In the genomic region with DNA sequence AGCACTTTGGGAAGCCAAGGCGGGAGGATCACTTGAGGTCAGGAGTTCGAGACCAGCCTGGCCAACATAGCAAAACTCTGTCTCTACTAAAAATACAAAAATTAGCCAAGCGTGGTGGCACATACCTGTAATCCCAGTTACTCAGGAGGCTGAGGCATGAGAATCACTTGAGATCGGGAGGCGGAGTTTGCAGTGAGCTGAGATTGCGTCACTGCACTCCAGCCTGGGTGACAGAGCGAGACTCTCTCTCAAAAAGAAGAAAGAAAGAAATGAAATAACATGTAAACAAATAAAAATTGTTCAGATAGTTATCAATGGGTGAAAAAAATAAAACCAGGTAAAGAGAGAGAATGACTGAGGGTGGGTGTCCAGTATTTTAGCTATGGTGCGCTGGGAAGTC, we compare ENCODE assay signal across 7 cellular contexts.
A peak's percentile ranks its signal among the peaks of the same experiment; 100 is the strongest.
DNase-seq lines count a peak whose midpoint lies in the region; ATAC-seq, FAIRE-seq and TF ChIP-seq lines count a peak whose summit lies in the region.
"Not testable (repeated sequence)": the region's sequence is repeated elsewhere in the genome, so short reads cannot be mapped to it uniquely, and the experiment has no call there.

No MANE protein-coding gene starts in this region.

- not testable (repeated sequence) for H3K4me2 ChIP-seq in A549; keratinocyte (ENCODE audit: control insufficient read depth, extremely low read depth, insufficient read depth, low read depth, low read length)

- intact Hi-C loops in activated CD8-positive, alpha-beta T cell treated with anti-CD3 and anti-CD28 coated beads for 36 hours (cut with micrococcal nuclease): not testable (repeated sequence)

- H3K4me3 ChIP-seq in A549; RWPE2 (ENCODE audit: severe bottlenecking); keratinocyte (ENCODE audit: control insufficient read depth in 2 of 3, extremely low read depth in 1 of 3, insufficient read depth in 2 of 3, low read depth in 1 of 3, low read length in 3 of 3): not testable (repeated sequence)

- H3K4me3 Mint-ChIP-seq in activated CD8-positive, alpha-beta T cell treated with anti-CD3 and anti-CD28 coated beads for 36 hours; activated naive CD8-positive, alpha-beta T cell treated with anti-CD3 and anti-CD28 coated beads, Interleukin-2, amount 50 U/mL, for 24 hours; stimulated activated naive CD8-positive, alpha-beta T cell treated with anti-CD3 and anti-CD28 coated beads, Interleukin-15, Interleukin-2, amounts not matched to agents 100 ng/mL and 50 ng/mL, for 24 hours: not testable (repeated sequence)

- not testable (repeated sequence) for H3K9me3 Mint-ChIP-seq in activated CD8-positive, alpha-beta T cell treated with anti-CD3 and anti-CD28 coated beads for 36 hours; activated naive CD8-positive, alpha-beta T cell treated with anti-CD3 and anti-CD28 coated beads, Interleukin-2, amount 50 U/mL, for 24 hours; stimulated activated naive CD8-positive, alpha-beta T cell treated with anti-CD3 and anti-CD28 coated beads, Interleukin-15, Interleukin-2, amounts not matched to agents 100 ng/mL and 50 ng/mL, for 24 hours

- H3K4me1 ChIP-seq in A549 (peaks cover 49% of the 10 kb centered on the region), RWPE2 (ENCODE audit: insufficient read depth, poor library complexity, severe bottlenecking) (peaks cover 43% of the 10 kb centered on the region), keratinocyte (ENCODE audit: control insufficient read depth, extremely low read depth, insufficient read depth, low read length) (peaks cover 50% of the 10 kb centered on the region)

- not testable (repeated sequence) for H3K27me3 ChIP-seq in RWPE2 (ENCODE audit: insufficient read depth, poor library complexity, severe bottlenecking); keratinocyte (ENCODE audit: control insufficient read depth, extremely low read depth, insufficient read depth, low read length)

- H3K9ac ChIP-seq in keratinocyte (ENCODE audit: control insufficient read depth, extremely low read depth, insufficient read depth, low read length): not testable (repeated sequence)

- H3K9me3 ChIP-seq in A549; RWPE2 (ENCODE audit: severe bottlenecking); keratinocyte (ENCODE audit: control insufficient read depth, low read depth, low read length): not testable (repeated sequence)

- H3K36me3 Mint-ChIP-seq in activated CD8-positive, alpha-beta T cell treated with anti-CD3 and anti-CD28 coated beads for 36 hours (ENCODE audit: low read depth): peaks cover 13% of the 10 kb centered on the region
- H3K36me3 Mint-ChIP-seq in activated naive CD8-positive, alpha-beta T cell treated with anti-CD3 and anti-CD28 coated beads, Interleukin-2, amount 50 U/mL, for 24 hours (ENCODE audit: low read depth); stimulated activated naive CD8-positive, alpha-beta T cell treated with anti-CD3 and anti-CD28 coated beads, Interleukin-15, Interleukin-2, amounts not matched to agents 100 ng/mL and 50 ng/mL, for 24 hours (ENCODE audit: low read depth): not testable (repeated sequence)

- H3K79me2 ChIP-seq in keratinocyte (ENCODE audit: control insufficient read depth, insufficient read depth, low read length): not testable (repeated sequence)

- not testable (repeated sequence) for DNase-seq in A549 (ENCODE audit: low read depth in 1 of 2, low spot score in 1 of 2); RWPE2 (ENCODE audit: low spot score); activated CD8-positive, alpha-beta T cell treated with anti-CD3 and anti-CD28 coated beads for 36 hours; activated naive CD8-positive, alpha-beta T cell treated with anti-CD3 and anti-CD28 coated beads, Interleukin-2, amount 50 U/mL, for 24 hours; keratinocyte (ENCODE audit: low read depth, low spot score)

- CTCF ChIA-PET in A549 (lab: Yijun Ruan, JAX); activated CD8-positive, alpha-beta T cell treated with anti-CD3 and anti-CD28 coated beads for 36 hours (lab: Charles Lee): not testable (repeated sequence)

- 94% methylated on average over 8 of the region's 8 CpGs for WGBS in A549 (ENCODE audit: missing lambda C conversion rate)

- not testable (repeated sequence) for TF ChIP-seq RAD21 in A549 (conservative IDR thresholded peaks at IDR 0.05 in 1 of 2, IDR thresholded peaks at IDR 0.05 in 1 of 2); Ishikawa (IDR thresholded peaks at IDR 0.05; ENCODE audit: low read depth)

- POLR2A ChIA-PET in A549 (lab: Yijun Ruan, JAX): not testable (repeated sequence)
- POLR2A ChIA-PET in activated CD8-positive, alpha-beta T cell treated with anti-CD3 and anti-CD28 coated beads for 36 hours (lab: Charles Lee): interaction anchor here (1.0 kb wide), 1 partner anchor 210 kb away, joined by 3 read pairs; no protein-coding TSS in a partner anchor

- H3K27ac Mint-ChIP-seq in activated CD8-positive, alpha-beta T cell treated with anti-CD3 and anti-CD28 coated beads for 36 hours: peak overlapping the region; percentile 53
- peak overlapping the region; percentile 70 for H3K27ac Mint-ChIP-seq in activated naive CD8-positive, alpha-beta T cell treated with anti-CD3 and anti-CD28 coated beads, Interleukin-2, amount 50 U/mL, for 24 hours
- H3K27ac Mint-ChIP-seq in stimulated activated naive CD8-positive, alpha-beta T cell treated with anti-CD3 and anti-CD28 coated beads, Interleukin-15, Interleukin-2, amounts not matched to agents 100 ng/mL and 50 ng/mL, for 24 hours: peak overlapping the region; percentile 61

- H3K36me3 ChIP-seq in RWPE2 (ENCODE audit: low read depth); keratinocyte (ENCODE audit: control insufficient read depth in 2 of 2, extremely low read depth in 1 of 2, insufficient read depth in 2 of 2, low read length in 2 of 2): not testable (repeated sequence)

- TF ChIP-seq CTCF in A549 (IDR thresholded peaks at IDR 0.05); RWPE2 (IDR thresholded peaks at IDR 0.05; ENCODE audit: poor library complexity, severe bottlenecking); activated CD8-positive, alpha-beta T cell treated with anti-CD3 and anti-CD28 coated beads for 36 hours (IDR thresholded peaks at IDR 0.05); keratinocyte (optimal IDR thresholded peaks at IDR 0.05 in 1 of 3, IDR thresholded peaks at IDR 0.05 in 1 of 3, conservative IDR thresholded peaks at IDR 0.05 in 1 of 3; ENCODE audit: extremely low read depth in 1 of 3, insufficient read depth in 2 of 3, low read length in 3 of 3): not testable (repeated sequence)

- peak overlapping the region; percentile 88 to 91 for H3K27ac ChIP-seq in A549
- H3K27ac ChIP-seq in RWPE2 (ENCODE audit: poor library complexity, severe bottlenecking): peak overlapping the region; percentile 100
- H3K27ac ChIP-seq in keratinocyte (ENCODE audit: control insufficient read depth, insufficient read depth, low read length): peak overlapping the region; percentile 54

- FAIRE-seq in A549 (lab: Jason Lieb, UNC); keratinocyte (lab: Jason Lieb, UNC): not testable (repeated sequence)

- not testable (repeated sequence) for H2AFZ ChIP-seq in keratinocyte (ENCODE audit: control insufficient read depth, low read length)

- dilution Hi-C loops in keratinocyte (cut with MboI; ENCODE audit: extremely low pct_ligation_motif_present, low sequenced_read_pairs): not testable (repeated sequence)

- H3K27me3 Mint-ChIP-seq in activated CD8-positive, alpha-beta T cell treated with anti-CD3 and anti-CD28 coated beads for 36 hours; activated naive CD8-positive, alpha-beta T cell treated with anti-CD3 and anti-CD28 coated beads, Interleukin-2, amount 50 U/mL, for 24 hours; stimulated activated naive CD8-positive, alpha-beta T cell treated with anti-CD3 and anti-CD28 coated beads, Interleukin-15, Interleukin-2, amounts not matched to agents 100 ng/mL and 50 ng/mL, for 24 hours: not testable (repeated sequence)

- H4K20me1 ChIP-seq in keratinocyte (ENCODE audit: control insufficient read depth, extremely low read depth, insufficient read depth, low read length): not testable (repeated sequence)

- not testable (repeated sequence) for ATAC-seq in A549; RWPE2 (ENCODE audit: low read depth); activated CD8-positive, alpha-beta T cell treated with anti-CD3 and anti-CD28 coated beads for 36 hours; activated naive CD8-positive, alpha-beta T cell treated with anti-CD3 and anti-CD28 coated beads, Interleukin-2, amount 50 U/mL, for 24 hours

- H3K4me1 Mint-ChIP-seq in activated CD8-positive, alpha-beta T cell treated with anti-CD3 and anti-CD28 coated beads for 36 hours (ENCODE audit: low read depth): peaks cover 74% of the 10 kb centered on the region
- H3K4me1 Mint-ChIP-seq in activated naive CD8-positive, alpha-beta T cell treated with anti-CD3 and anti-CD28 coated beads, Interleukin-2, amount 50 U/mL, for 24 hours: peaks cover 86% of the 10 kb centered on the region
- peaks cover 90% of the 10 kb centered on the region for H3K4me1 Mint-ChIP-seq in stimulated activated naive CD8-positive, alpha-beta T cell treated with anti-CD3 and anti-CD28 coated beads, Interleukin-15, Interleukin-2, amounts not matched to agents 100 ng/mL and 50 ng/mL, for 24 hours (ENCODE audit: low read depth)

- not testable (repeated sequence) for TF ChIP-seq POLR2A in A549 (IDR thresholded peaks at IDR 0.05; ENCODE audit: low read length)

- not testable (repeated sequence) for TF ChIP-seq EP300 in A549 (IDR thresholded peaks at IDR 0.05); Ishikawa (IDR thresholded peaks at IDR 0.05; ENCODE audit: borderline replicate concordance)

- not testable (repeated sequence) for H3K9me1 ChIP-seq in keratinocyte (ENCODE audit: control insufficient read depth, extremely low read depth, insufficient read depth, low read length)

TF ChIP-seq in A549, 52 proteins besides CTCF, POLR2A, EP300 and RAD21:
- peak in 1 of 2 experiments; percentile 75; a peak in 2 of 4 replicates for TF ChIP-seq CEBPB (IDR thresholded peaks at IDR 0.05)

TF ChIP-seq in Ishikawa, 13 proteins besides CTCF, POLR2A, EP300 and RAD21:
- peak; percentile 79 for TF ChIP-seq CEBPB (IDR thresholded peaks at IDR 0.05)
